8 cellular contexts compared by ENCODE assay signal in the genomic region with DNA sequence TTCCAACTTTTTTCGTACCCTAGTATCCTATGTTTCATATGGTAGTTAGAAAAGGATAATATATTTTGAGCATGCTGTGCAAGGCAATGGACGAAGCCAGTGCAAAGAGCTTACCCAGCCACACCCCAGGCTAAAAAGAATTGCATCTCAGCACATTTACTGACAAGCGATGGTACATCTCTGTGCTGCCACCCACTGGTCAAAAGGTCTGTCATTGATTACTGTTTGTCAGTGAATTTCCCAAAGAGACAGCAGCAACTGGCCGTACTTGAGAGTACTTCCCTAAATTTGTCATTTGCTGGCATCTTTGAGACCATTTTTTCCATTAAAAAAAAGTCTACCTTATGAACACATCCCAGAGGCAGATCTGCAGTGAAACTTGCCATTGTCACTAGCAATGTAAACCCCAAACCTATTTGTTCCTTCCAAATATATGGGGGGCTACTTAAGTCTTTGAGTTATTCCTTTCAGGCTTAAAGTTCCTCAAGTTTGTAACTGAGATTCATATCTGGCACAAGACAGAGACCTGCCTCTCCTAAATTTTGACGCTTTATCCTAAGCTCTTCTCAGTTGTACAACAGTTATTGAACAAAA.
DNase-seq lines count a peak whose midpoint lies in the region; ATAC-seq and TF ChIP-seq lines count a peak whose summit lies in the region.

No MANE protein-coding gene starts in this region.

- H3K4me1 ChIP-seq in lung (ENCODE audit: control insufficient read depth in 2 of 2, insufficient read depth in 2 of 2, low read length in 2 of 2): no peaks in the 10 kb centered on the region
- H3K4me1 ChIP-seq in CD4-positive, alpha-beta memory T cell (ENCODE audit: insufficient read depth, low read length): no peaks in the 10 kb centered on the region

- H3K4me3 Mint-ChIP-seq in CD4-positive, alpha-beta memory T cell: no peak overlapping the region

- POLR2A ChIA-PET in CD4-positive, alpha-beta memory T cell (lab: Charles Lee; ENCODE audit: partially characterized antibody): no interaction called here

- 26 to 28% methylated on average over 5 of the region's 5 CpGs for WGBS in lung, 2 donors

- no peaks in the 10 kb centered on the region for H3K36me3 Mint-ChIP-seq in CD4-positive, alpha-beta memory T cell

- no peaks in the 10 kb centered on the region for H3K27me3 ChIP-seq in brain microvascular endothelial cell (replicated peaks)
- no peaks in the 10 kb centered on the region for H3K27me3 ChIP-seq in lung (ENCODE audit: control insufficient read depth, insufficient read depth)
- no peaks in the 10 kb centered on the region for H3K27me3 ChIP-seq in CD4-positive, alpha-beta memory T cell (ENCODE audit: insufficient read depth, low read length)

- CTCF ChIA-PET in CD4-positive, alpha-beta memory T cell (lab: Charles Lee; ENCODE audit: partially characterized antibody): no interaction called here

- peaks cover 0 to 7% (median 0%) of the 10 kb centered on the region in 8 donors for H3K9me3 Mint-ChIP-seq in CD4-positive, alpha-beta memory T cell

- no peaks in the 10 kb centered on the region for H3K27me3 Mint-ChIP-seq in CD4-positive, alpha-beta memory T cell

- H3K4me3 ChIP-seq in brain microvascular endothelial cell (ENCODE audit: low read depth, low read length): no peak overlapping the region
- H3K4me3 ChIP-seq in lung: no peak overlapping the region
- H3K4me3 ChIP-seq in CD4-positive, alpha-beta memory T cell (ENCODE audit: low read length in 2 of 2): no peak overlapping the region

- H3K36me3 ChIP-seq in brain microvascular endothelial cell (replicated peaks) (no peaks in the 10 kb centered on the region), lung (ENCODE audit: control insufficient read depth in 2 of 2, insufficient read depth in 2 of 2, low read length in 2 of 2) (no peaks in the 10 kb centered on the region)
- H3K36me3 ChIP-seq in CD4-positive, alpha-beta memory T cell (ENCODE audit: insufficient read depth, low read length): no peaks in the 10 kb centered on the region

- H3K4me1 Mint-ChIP-seq in CD4-positive, alpha-beta memory T cell: no peaks in the 10 kb centered on the region

- no peaks in the 10 kb centered on the region for H3K9me3 ChIP-seq in lung (ENCODE audit: control insufficient read depth in 2 of 2, insufficient read depth in 1 of 2, low read length in 1 of 2)
- H3K9me3 ChIP-seq in CD4-positive, alpha-beta memory T cell (ENCODE audit: control insufficient read depth in 1 of 2, low read length in 2 of 2): no peaks in the 10 kb centered on the region

- in situ Hi-C loops in brain microvascular endothelial cell (cut with HindIII; ENCODE audit: low pct_ligation_motif_present, low sequenced_read_pairs): no loop called here

- ATAC-seq in HG02852 (IDR thresholded peaks at IDR 0.05; ENCODE audit: unreplicated experiment): peak; percentile 75
- peak; percentile 6 for ATAC-seq in lung (ENCODE audit: insufficient read depth, low FRiP score)
- no peak for ATAC-seq in HG02973 (IDR thresholded peaks at IDR 0.05; ENCODE audit: unreplicated experiment)

- intact Hi-C loops in CD4-positive, alpha-beta memory T cell (cut with micrococcal nuclease): no loop called here

- H3K27ac ChIP-seq in brain microvascular endothelial cell (no peak overlapping the region), lung (ENCODE audit: low read depth in 1 of 2, low read length in 1 of 2) (no peak overlapping the region)
- H3K27ac ChIP-seq in CD4-positive, alpha-beta memory T cell (ENCODE audit: low read depth, low read length): no peak overlapping the region

- TF ChIP-seq CTCF in brain microvascular endothelial cell (IDR thresholded peaks at IDR 0.05; ENCODE audit: low read depth, low read length, missing control alignments) (peak; percentile 42), lung (IDR thresholded peaks at IDR 0.05; ENCODE audit: control extremely low read depth, extremely low read depth) (no peak)

- DNase-seq in D341Med (ENCODE audit: low spot score) (peak; percentile 54), NCI-H526 (lab: John Stamatoyannopoulos, UW) (peak; percentile 54 to 84), brain microvascular endothelial cell (peak; percentile 4), lung (ENCODE audit: low spot score) (peak; percentile 32), AG08396 (ENCODE audit: low spot score) (no peak)
- no peak for DNase-seq in CD4-positive, alpha-beta memory T cell

- no peak overlapping the region for H3K27ac Mint-ChIP-seq in CD4-positive, alpha-beta memory T cell

Comparison
In these comparisons a context has a peak if more than half of its experiments do, and no peak if none do; other contexts are left out.
1. DNase-seq: peak in D341Med (single experiment), NCI-H526 (2 of 2), brain microvascular endothelial cell (single experiment) and lung (single experiment); none in AG08396 (single experiment) and CD4-positive, alpha-beta memory T cell (0 of 5).